10 cellular contexts compared by ENCODE assay signal in genomic region chr11:121446752-121447156, GRCh38. TPM values are rescaled to one million over a fixed set of nuclear protein-coding genes. Genes with fewer than 3 reads are reported as not detected.
DNase-seq lines count a peak whose midpoint lies in the region; ATAC-seq and TF ChIP-seq lines count a peak whose summit lies in the region.
"Had no signal": no experiment of that assay in that cellular context is flagged by ENCODE, and none has a peak within 500 bp of the region (broad histone marks: within the 10 kb centered on the region; RNA-seq: fewer than 3 reads in every experiment).

No MANE protein-coding gene starts in this region.

- no peaks in the 10 kb centered on the region for H3K9me3 Mint-ChIP-seq in T-helper 2 cell treated with Interferon-gamma antibody and Interleukin-4, amounts not matched to agents 5 μg/mL and 100 μg/mL, for 36 hours

- H3K27ac Mint-ChIP-seq in T-helper 2 cell treated with Interferon-gamma antibody and Interleukin-4, amounts not matched to agents 5 μg/mL and 100 μg/mL, for 36 hours = peak overlapping the region; percentile 44

- peaks cover 20% of the 10 kb centered on the region for H3K36me3 Mint-ChIP-seq in T-helper 2 cell treated with Interferon-gamma antibody and Interleukin-4, amounts not matched to agents 5 μg/mL and 100 μg/mL, for 36 hours (ENCODE audit: low read depth)

- DNase-seq in T-helper 2 cell treated with Interferon-gamma antibody and Interleukin-4, amounts not matched to agents 5 μg/mL and 100 μg/mL, for 36 hours (ENCODE audit: low spot score) = no peak
- no peak for DNase-seq in T-helper 2 cell
- peak; percentile 25 for DNase-seq in HT1080 (ENCODE audit: low read depth)
- DNase-seq in astrocyte of the hippocampus (ENCODE audit: low read depth, low spot score) = peak; percentile 25
- DNase-seq in effector memory CD4-positive, alpha-beta T cell = no peak
- DNase-seq in hypothalamus (lab: John Stamatoyannopoulos, UW) = no peak
- DNase-seq: DMS153 had no signal

- H3K4me1 ChIP-seq in neutrophil (ENCODE audit: control insufficient read depth in 1 of 2, insufficient read depth in 1 of 2, low read depth in 1 of 2, low read length in 1 of 2) = peaks cover 73 to 80% of the 10 kb centered on the region in 2 experiments
- H3K4me1 ChIP-seq in effector memory CD4-positive, alpha-beta T cell (ENCODE audit: control insufficient read depth, insufficient read depth, low read length, poor library complexity, severe bottlenecking) = peaks cover 33% of the 10 kb centered on the region

- no peaks in the 10 kb centered on the region for H3K9me3 ChIP-seq in neutrophil
- no peaks in the 10 kb centered on the region for H3K9me3 ChIP-seq in effector memory CD4-positive, alpha-beta T cell (ENCODE audit: control insufficient read depth, low read length)
- H3K9me3 ChIP-seq: thoracic aorta had no signal

- peak overlapping the region in 1 of 2 experiments; percentile 99 for H3K4me3 ChIP-seq in neutrophil (ENCODE audit: low read depth in 1 of 2, low read length in 1 of 2)
- no peak overlapping the region for H3K4me3 ChIP-seq in effector memory CD4-positive, alpha-beta T cell (ENCODE audit: insufficient read depth, low read depth, low read length, poor library complexity, severe bottlenecking)
- H3K4me3 ChIP-seq: thoracic aorta had no signal

- ATAC-seq in GM19452 (IDR thresholded peaks at IDR 0.05; ENCODE audit: unreplicated experiment) = no peak

- no peaks in the 10 kb centered on the region for H3K27me3 ChIP-seq in neutrophil
- H3K27me3 ChIP-seq in effector memory CD4-positive, alpha-beta T cell (replicated peaks; ENCODE audit: control insufficient read depth, insufficient read depth, low read length, poor library complexity, severe bottlenecking) = no peaks in the 10 kb centered on the region

- no peaks in the 10 kb centered on the region for H3K27me3 Mint-ChIP-seq in T-helper 2 cell treated with Interferon-gamma antibody and Interleukin-4, amounts not matched to agents 5 μg/mL and 100 μg/mL, for 36 hours (ENCODE audit: low read depth)

- peak overlapping the region; percentile 98 for H3K27ac ChIP-seq in neutrophil
- no peak overlapping the region for H3K27ac ChIP-seq in effector memory CD4-positive, alpha-beta T cell (ENCODE audit: insufficient read depth, low read length, poor library complexity, severe bottlenecking)
- H3K27ac ChIP-seq: thoracic aorta had no signal

- peaks cover 63% of the 10 kb centered on the region for H3K4me1 Mint-ChIP-seq in T-helper 2 cell treated with Interferon-gamma antibody and Interleukin-4, amounts not matched to agents 5 μg/mL and 100 μg/mL, for 36 hours (ENCODE audit: low read depth)

- no peak overlapping the region for H3K4me3 Mint-ChIP-seq in T-helper 2 cell treated with Interferon-gamma antibody and Interleukin-4, amounts not matched to agents 5 μg/mL and 100 μg/mL, for 36 hours

- H3K36me3 ChIP-seq in neutrophil = no peaks in the 10 kb centered on the region
- peaks cover 8% of the 10 kb centered on the region for H3K36me3 ChIP-seq in effector memory CD4-positive, alpha-beta T cell (ENCODE audit: control insufficient read depth, insufficient read depth, low read length)
- H3K36me3 ChIP-seq: thoracic aorta had no signal

- no peak for TF ChIP-seq CTCF in neutrophil (IDR thresholded peaks at IDR 0.05)

RNA-seq across cellular contexts. Expression of gene SORL1, which starts 5.4 kb away (rescaled TPM):
- total RNA-seq in HT1080 (2014; rRNA removed; shearing (Covaris generic)) = 3.1 and 4.9 TPM in 2 replicates
- 0.17 and 0.25 TPM in 2 replicates for polyA plus RNA-seq in HT1080 (2015; cell fraction: cytosol; rRNA removed)
- polyA plus RNA-seq in HT1080 (2015; cell fraction: nucleus; rRNA removed) = 1.3 and 1.4 TPM in 2 replicates

Comparison
In these comparisons a context has a peak if more than half of its experiments do, and no peak if none do; other contexts are left out.
1. DNase-seq: peak in HT1080 (single experiment) and astrocyte of the hippocampus (single experiment); none in T-helper 2 cell treated with Interferon-gamma antibody and Interleukin-4, amounts not matched to agents 5 μg/mL and 100 μg/mL, for 36 hours (single experiment), T-helper 2 cell (0 of 5), effector memory CD4-positive, alpha-beta T cell (0 of 3) and hypothalamus (0 of 51).